ENCODE assay signal across 1 cellular context in genomic region chr1:18109058-18109755, GRCh38.
TF ChIP-seq lines count a peak whose summit lies in the region.

No MANE protein-coding gene starts in this region.

TF ChIP-seq in HepG2, 621 proteins besides CTCF, POLR2A, EP300 and RAD21 (continued from another document):
- TF ChIP-seq ZC3H13 (CRISPR knock-in tag; IDR thresholded peaks at IDR 0.05) = no peak
